Comparison of ENCODE assay signal across 11 cellular contexts in genomic region chr10:22997102-22997501, GRCh38.
DNase-seq lines count a peak whose midpoint lies in the region; ATAC-seq and TF ChIP-seq lines count a peak whose summit lies in the region.
"Had no signal": no experiment of that assay in that cellular context is flagged by ENCODE, and none has a peak within 500 bp of the region (broad histone marks: within the 10 kb centered on the region; RNA-seq: fewer than 3 reads in every experiment).

No MANE protein-coding gene starts in this region.

- H3K27me3 Mint-ChIP-seq in mesothelial cell of epicardium (ENCODE audit: low read depth): peaks cover 10% of the 10 kb centered on the region
- H3K27me3 Mint-ChIP-seq in activated T-cell treated with anti-CD3 and anti-CD28 coated beads, Interleukin-2, amount 50 U/mL, for 72 hours (ENCODE audit: low read depth): peaks cover 17% of the 10 kb centered on the region
- H3K27me3 Mint-ChIP-seq in activated CD4-positive, alpha-beta T cell treated with anti-CD3 and anti-CD28 coated beads for 36 hours: peaks cover 12% of the 10 kb centered on the region
- peaks cover 3% of the 10 kb centered on the region for H3K27me3 Mint-ChIP-seq in activated naive CD4-positive, alpha-beta T cell treated with anti-CD3 and anti-CD28 coated beads for 36 hours (ENCODE audit: low read depth)

- peaks cover 10% of the 10 kb centered on the region for H3K4me1 Mint-ChIP-seq in mesothelial cell of epicardium
- peaks cover 7% of the 10 kb centered on the region for H3K4me1 Mint-ChIP-seq in activated T-cell treated with anti-CD3 and anti-CD28 coated beads, Interleukin-2, amount 50 U/mL, for 72 hours (ENCODE audit: low read depth)
- peaks cover 4% of the 10 kb centered on the region for H3K4me1 Mint-ChIP-seq in activated CD4-positive, alpha-beta T cell treated with anti-CD3 and anti-CD28 coated beads for 36 hours
- peaks cover 1% of the 10 kb centered on the region for H3K4me1 Mint-ChIP-seq in activated naive CD4-positive, alpha-beta T cell treated with anti-CD3 and anti-CD28 coated beads for 36 hours (ENCODE audit: low read depth)

- no peak overlapping the region for H3K4me3 Mint-ChIP-seq in mesothelial cell of epicardium
- no peak overlapping the region for H3K4me3 Mint-ChIP-seq in activated T-cell treated with anti-CD3 and anti-CD28 coated beads, Interleukin-2, amount 50 U/mL, for 72 hours
- no peak overlapping the region for H3K4me3 Mint-ChIP-seq in activated CD4-positive, alpha-beta T cell treated with anti-CD3 and anti-CD28 coated beads for 36 hours
- no peak overlapping the region for H3K4me3 Mint-ChIP-seq in activated naive CD4-positive, alpha-beta T cell treated with anti-CD3 and anti-CD28 coated beads for 36 hours

- CTCF ChIA-PET in activated CD4-positive, alpha-beta T cell treated with anti-CD3 and anti-CD28 coated beads for 36 hours (lab: Charles Lee): interaction anchor here (0.6 to 1.8 kb wide), 6 partner anchors 9 to 411 kb away, joined by 3 to 8 read pairs (median 3); no protein-coding TSS in a partner anchor
- CTCF ChIA-PET in activated naive CD4-positive, alpha-beta T cell treated with anti-CD3 and anti-CD28 coated beads for 36 hours (lab: Charles Lee): interaction anchor here (1.3 kb wide), 1 partner anchor 8 kb away, joined by 4 read pairs; no protein-coding TSS in a partner anchor

- no peak for TF ChIP-seq CTCF in mesothelial cell of epicardium (IDR thresholded peaks at IDR 0.05; ENCODE audit: unreplicated experiment)

- no peaks in the 10 kb centered on the region for H3K36me3 Mint-ChIP-seq in mesothelial cell of epicardium
- no peaks in the 10 kb centered on the region for H3K36me3 Mint-ChIP-seq in activated T-cell treated with anti-CD3 and anti-CD28 coated beads, Interleukin-2, amount 50 U/mL, for 72 hours (ENCODE audit: insufficient read depth in 2 of 2)
- no peaks in the 10 kb centered on the region for H3K36me3 Mint-ChIP-seq in activated CD4-positive, alpha-beta T cell treated with anti-CD3 and anti-CD28 coated beads for 36 hours (ENCODE audit: low read depth)
- no peaks in the 10 kb centered on the region for H3K36me3 Mint-ChIP-seq in activated naive CD4-positive, alpha-beta T cell treated with anti-CD3 and anti-CD28 coated beads for 36 hours (ENCODE audit: low read depth)

- DNase-seq in Caki2 (ENCODE audit: low read depth): peak; percentile 7
- peak; percentile 34 for DNase-seq in HT1080 (ENCODE audit: low read depth)
- peak; percentile 42 for DNase-seq in astrocyte of the hippocampus (ENCODE audit: low read depth, low spot score)
- DNase-seq in glomerular visceral epithelial cell (ENCODE audit: extremely low spot score): peak; percentile 13
- DNase-seq in mesothelial cell of epicardium (ENCODE audit: low spot score in 2 of 2, unreplicated experiment in 2 of 2): no peak
- no peak for DNase-seq in activated T-cell treated with anti-CD3 and anti-CD28 coated beads, Interleukin-2, amount 50 U/mL, for 72 hours
- DNase-seq in activated CD4-positive, alpha-beta T cell treated with anti-CD3 and anti-CD28 coated beads for 36 hours: no peak
- no peak for DNase-seq in activated naive CD4-positive, alpha-beta T cell treated with anti-CD3 and anti-CD28 coated beads for 36 hours
- DNase-seq: effector CD4-positive, alpha-beta T cell; NK-92 treated with Interleukin-12 subunit alpha and Interleukin-12 subunit beta, amount 100 ng/mL, for 24 hours; upper lobe of right lung had no signal

- no peak overlapping the region for H3K27ac Mint-ChIP-seq in mesothelial cell of epicardium
- no peak overlapping the region for H3K27ac Mint-ChIP-seq in activated T-cell treated with anti-CD3 and anti-CD28 coated beads, Interleukin-2, amount 50 U/mL, for 72 hours
- no peak overlapping the region for H3K27ac Mint-ChIP-seq in activated CD4-positive, alpha-beta T cell treated with anti-CD3 and anti-CD28 coated beads for 36 hours
- no peak overlapping the region for H3K27ac Mint-ChIP-seq in activated naive CD4-positive, alpha-beta T cell treated with anti-CD3 and anti-CD28 coated beads for 36 hours

- intact Hi-C loops in activated CD4-positive, alpha-beta T cell treated with anti-CD3 and anti-CD28 coated beads for 36 hours (cut with DNase I, micrococcal nuclease): no loop called here
- intact Hi-C loops in activated naive CD4-positive, alpha-beta T cell treated with anti-CD3 and anti-CD28 coated beads for 36 hours (cut with micrococcal nuclease): no loop called here

- no peak for ATAC-seq in activated T-cell treated with anti-CD3 and anti-CD28 coated beads, Interleukin-2, amount 50 U/mL, for 72 hours (replicated peaks in 1 of 2)
- ATAC-seq in activated CD4-positive, alpha-beta T cell treated with anti-CD3 and anti-CD28 coated beads for 36 hours: no peak
- ATAC-seq: upper lobe of right lung had no signal

- no peaks in the 10 kb centered on the region for H3K9me3 Mint-ChIP-seq in mesothelial cell of epicardium
- no peaks in the 10 kb centered on the region for H3K9me3 Mint-ChIP-seq in activated T-cell treated with anti-CD3 and anti-CD28 coated beads, Interleukin-2, amount 50 U/mL, for 72 hours
- H3K9me3 Mint-ChIP-seq in activated CD4-positive, alpha-beta T cell treated with anti-CD3 and anti-CD28 coated beads for 36 hours (ENCODE audit: low read depth): no peaks in the 10 kb centered on the region
- no peaks in the 10 kb centered on the region for H3K9me3 Mint-ChIP-seq in activated naive CD4-positive, alpha-beta T cell treated with anti-CD3 and anti-CD28 coated beads for 36 hours

- POLR2A ChIA-PET in activated CD4-positive, alpha-beta T cell treated with anti-CD3 and anti-CD28 coated beads for 36 hours (lab: Charles Lee): no interaction called here

- in situ Hi-C loops in Caki2 (cut with HindIII; ENCODE audit: low pct_unique_long_range_greater_than_20kb, low sequenced_read_pairs): loop anchor here (25.0 kb wide), 1 partner anchor 410 kb away; no protein-coding TSS in a partner anchor

Comparison
In these comparisons a context has a peak if more than half of its experiments do, and no peak if none do; other contexts are left out.
1. DNase-seq: peak in Caki2 (single experiment), HT1080 (single experiment), astrocyte of the hippocampus (single experiment) and glomerular visceral epithelial cell (single experiment); none in mesothelial cell of epicardium (0 of 2), activated T-cell treated with anti-CD3 and anti-CD28 coated beads, Interleukin-2, amount 50 U/mL, for 72 hours (0 of 2), activated CD4-positive, alpha-beta T cell treated with anti-CD3 and anti-CD28 coated beads for 36 hours (single experiment) and activated naive CD4-positive, alpha-beta T cell treated with anti-CD3 and anti-CD28 coated beads for 36 hours (single experiment).